ENCODE assay signal across 28 cellular contexts in genomic region chr19:55111238-55111831, GRCh38. TPM values are rescaled to one million over a fixed set of nuclear protein-coding genes. Genes with fewer than 3 reads are reported as not detected.
DNase-seq lines count a peak whose midpoint lies in the region; ATAC-seq and TF ChIP-seq lines count a peak whose summit lies in the region.
"Had no signal": no experiment of that assay in that cellular context is flagged by ENCODE, and none has a peak within 500 bp of the region (broad histone marks: within the 10 kb centered on the region; RNA-seq: fewer than 3 reads in every experiment).

No MANE protein-coding gene starts in this region.

- intact Hi-C loops in ascending aorta (cut with DNase I): loop anchor here (10.0 kb wide), 4 partner anchors 543 to 1247 kb away; partner anchors contain the start of genes CDC42EP5, MYADM, U2AF2 and ZNF444
- intact Hi-C loops in lower lobe of right lung (cut with DNase I): no loop called here
- intact Hi-C loops in gastrocnemius medialis (cut with DNase I; ENCODE audit: low total_unique reads): loop anchor here (10.0 kb wide), 1 partner anchor 273 kb away; the partner anchor contains the start of genes RPL28 and TMEM238

- in situ Hi-C loops in gastrocnemius medialis (cut with MboI; ENCODE audit: low sequenced_read_pairs in 4 of 4): loop anchor here in 1 of 4 donors (25.0 kb wide), 1 partner anchor 999 kb away; the partner anchor contains the start of genes NDUFA3, OSCAR, PRPF31 and TFPT

- H3K9me3 ChIP-seq in ascending aorta (no peaks in the 10 kb centered on the region), lower lobe of right lung (no peaks in the 10 kb centered on the region), gastrocnemius medialis (no peaks in the 10 kb centered on the region)
- H3K9me3 ChIP-seq: MG63, right lobe of liver had no signal

- H3K4me3 ChIP-seq in ascending aorta (no peak overlapping the region), lower lobe of right lung (no peak overlapping the region), gastrocnemius medialis (no peak overlapping the region)
- H3K4me3 ChIP-seq: hepatocyte, MG63, right lobe of liver had no signal

- no peak for ATAC-seq in lower lobe of right lung
- ATAC-seq in gastrocnemius medialis: no peak
- no peak for ATAC-seq in HG03460 (IDR thresholded peaks at IDR 0.05; ENCODE audit: unreplicated experiment)
- ATAC-seq in GM21529 (IDR thresholded peaks at IDR 0.05; ENCODE audit: unreplicated experiment): no peak
- ATAC-seq: stimulated activated naive B cell treated with anti-CD40 and anti-IgM and Interleukin-4, amounts not matched to agents 10 μg/mL and 1 μg/mL and 100 μg/mL, for 72 hours; WTC11 had no signal

- peaks cover 8 to 21% of the 10 kb centered on the region in 2 donors for H3K36me3 ChIP-seq in ascending aorta
- H3K36me3 ChIP-seq in lower lobe of right lung: peaks cover 27% of the 10 kb centered on the region
- H3K36me3 ChIP-seq in gastrocnemius medialis: peaks cover 0 to 11% of the 10 kb centered on the region in 2 donors

- TF ChIP-seq CTCF in ascending aorta (IDR thresholded peaks at IDR 0.05) (no peak), lower lobe of right lung (IDR thresholded peaks at IDR 0.05) (no peak), gastrocnemius medialis (IDR thresholded peaks at IDR 0.05 in 4 of 5, conservative IDR thresholded peaks at IDR 0.05 in 1 of 5) (no peak)

- H3K27me3 ChIP-seq in ascending aorta (no peaks in the 10 kb centered on the region), lower lobe of right lung (ENCODE audit: low read depth) (no peaks in the 10 kb centered on the region), gastrocnemius medialis (no peaks in the 10 kb centered on the region)
- H3K27me3 ChIP-seq: hepatocyte, MG63, right lobe of liver had no signal

- H3K27ac ChIP-seq in ascending aorta (peak overlapping the region; percentile 79 to 87), lower lobe of right lung (peak overlapping the region; percentile 31), gastrocnemius medialis (peak overlapping the region; percentile 74 to 86 (median 78))
- H3K27ac ChIP-seq: hepatocyte, right lobe of liver had no signal

- H3K4me1 ChIP-seq in ascending aorta (peaks cover 13 to 30% of the 10 kb centered on the region in 2 donors), lower lobe of right lung (peaks cover 38% of the 10 kb centered on the region), gastrocnemius medialis (peaks cover 27 to 41% of the 10 kb centered on the region in 2 donors)

- DNase-seq in D341Med (ENCODE audit: low spot score) (peak; percentile 17), ascending aorta (ENCODE audit: low spot score in 2 of 2) (no peak), lower lobe of right lung (no peak), gastrocnemius medialis (no peak), middle frontal gyrus (ENCODE audit: extremely low spot score, low spot score) (no peak), epidermal melanocyte (ENCODE audit: insufficient read length, low spot score) (no peak)
- DNase-seq: ACHN; activated CD4-positive, alpha-beta memory T cell treated with anti-CD3 and anti-CD28 coated beads for 36 hours; activated naive CD4-positive, alpha-beta T cell treated with anti-CD3 and anti-CD28 coated beads for 36 hours; activated T-cell treated with anti-CD3 and anti-CD28 coated beads, Interleukin-2, amount 50 U/mL, for 1 hour; aorta; C1 segment of cervical spinal cord; effector memory CD4-positive, alpha-beta T cell; H9; IMR-90; islet precursor cell; MG63; NCI-H1436 treated with DMSO at 0.1 percent for 48 hours; NCI-H748 treated with DMSO at 0.1 percent for 48 hours; OCI-M1; SIG-M5; stimulated activated naive B cell treated with anti-CD40 and anti-IgM and Interleukin-4, amounts not matched to agents 10 μg/mL and 1 μg/mL and 100 μg/mL, for 72 hours had no signal

- no peak for TF ChIP-seq POLR2A in gastrocnemius medialis (IDR thresholded peaks at IDR 0.05)

RNA-seq across cellular contexts. Expression of gene PPP1R12C, which starts 6.1 kb away (rescaled TPM):
- total RNA-seq in ascending aorta (219 TPM), lower lobe of right lung (103 TPM), gastrocnemius medialis (10 to 100 TPM; 22.6 to 28.2 (median 26.2) TPM)

RNA-seq across cellular contexts. Expression of gene EPS8L1, which starts 35.7 kb away (rescaled TPM):
- total RNA-seq in ascending aorta (not detected), lower lobe of right lung (28.1 TPM), gastrocnemius medialis (1 to 10 TPM in 2 of 4 donors, under 1 TPM in 2; 0.25 to 2.4 (median 1.3) TPM)

RNA-seq across cellular contexts. Expression of gene TNNT1, which starts 37.7 kb away (rescaled TPM):
- total RNA-seq in ascending aorta (not detected), lower lobe of right lung (not detected), gastrocnemius medialis (1,000 to 10,000 TPM; 2,342 to 9,166 (median 6,627) TPM)
- total RNA-seq: activated CD4-positive, alpha-beta memory T cell treated with anti-CD3 and anti-CD28 coated beads for 36 hours; activated naive CD4-positive, alpha-beta T cell treated with anti-CD3 and anti-CD28 coated beads for 36 hours had no signal

RNA-seq across cellular contexts. Expression of gene TNNI3, which starts 46.2 kb away (rescaled TPM):
- total RNA-seq in ascending aorta: not detected
- total RNA-seq in lower lobe of right lung: 2.3 TPM
- total RNA-seq in gastrocnemius medialis: 1 to 10 TPM; 1.6 to 6.2 (median 5.5) TPM
- total RNA-seq: activated CD4-positive, alpha-beta memory T cell treated with anti-CD3 and anti-CD28 coated beads for 36 hours; activated naive CD4-positive, alpha-beta T cell treated with anti-CD3 and anti-CD28 coated beads for 36 hours; aorta; IMR-90; T-helper 2 cell treated with Interferon-gamma antibody and Interleukin-4, amounts not matched to agents 100 ng/mL and 5 ng/mL, for 36 hours had no signal

RNA-seq across cellular contexts. Expression of gene RDH13, which starts 48.4 kb away (rescaled TPM):
- 12.1 TPM for total RNA-seq in ascending aorta
- total RNA-seq in lower lobe of right lung: 26.0 TPM
- total RNA-seq in gastrocnemius medialis: 10 to 100 TPM in 1 of 4 donors, 1 to 10 TPM in 3; 5.2 to 10.5 (median 7.6) TPM

Comparison
In these comparisons a context has a peak if more than half of its experiments do, and no peak if none do; other contexts are left out.
1. H3K27ac ChIP-seq: peak in every context shown above with its lines; median percentile 83 in ascending aorta; 78 in gastrocnemius medialis; 31 in lower lobe of right lung.
2. RNA of gene TNNT1, which starts 37.7 kb away (total RNA-seq): 2,342 to 9,166 TPM in gastrocnemius medialis; not detected in lower lobe of right lung (single experiment) and not detected in ascending aorta (single experiment); every median in the first group is over 1,000 times any median in the second.